8 cellular contexts compared by ENCODE assay signal in genomic region chr2:128322651-128323491, GRCh38. TPM values are rescaled to one million over a fixed set of nuclear protein-coding genes. Genes with fewer than 3 reads are reported as not detected.
DNase-seq lines count a peak whose midpoint lies in the region; ATAC-seq and TF ChIP-seq lines count a peak whose summit lies in the region.

No MANE protein-coding gene starts in this region.

- peak overlapping the region; percentile 85 to 94 for H3K27ac ChIP-seq in breast epithelium

- no peaks in the 10 kb centered on the region for H3K27me3 ChIP-seq in breast epithelium

- peaks cover 6% of the 10 kb centered on the region for H3K4me1 Mint-ChIP-seq in activated CD4-positive, alpha-beta T cell treated with anti-CD3 and anti-CD28 coated beads for 36 hours
- peaks cover 17% of the 10 kb centered on the region for H3K4me1 Mint-ChIP-seq in type B pancreatic cell (ENCODE audit: unreplicated experiment)

- DNase-seq in activated CD4-positive, alpha-beta T cell treated with anti-CD3 and anti-CD28 coated beads for 36 hours = peak; percentile 8
- no peak for DNase-seq in activated CD4-positive, alpha-beta T cell treated with anti-CD3 and anti-CD28 coated beads for 48 hours
- DNase-seq in breast epithelium (ENCODE audit: low spot score in 2 of 2) (peak; percentile 35 to 51), lower leg skin (ENCODE audit: low spot score in 2 of 2) (peak in 1 of 2 donors; percentile 90), type B pancreatic cell (ENCODE audit: extremely low spot score, unreplicated experiment) (peak; percentile 68), hepatic stellate cell (ENCODE audit: low spot score) (no peak), cortex of kidney (lab: John Stamatoyannopoulos, UW) (no peak), NCI-H82 treated with DMSO at 0.1 percent for 48 hours (lab: John Stamatoyannopoulos, UW; ENCODE audit: unreplicated experiment) (no peak)

- no peaks in the 10 kb centered on the region for H3K36me3 Mint-ChIP-seq in activated CD4-positive, alpha-beta T cell treated with anti-CD3 and anti-CD28 coated beads for 36 hours (ENCODE audit: low read depth)
- no peaks in the 10 kb centered on the region for H3K36me3 Mint-ChIP-seq in type B pancreatic cell

- H3K36me3 ChIP-seq in breast epithelium = no peaks in the 10 kb centered on the region

- H3K4me3 ChIP-seq in breast epithelium = peak overlapping the region; percentile 46 to 89 (median 70)
- peak overlapping the region; percentile 40 for H3K4me3 ChIP-seq in lower leg skin (ENCODE audit: low read depth, poor library complexity, severe bottlenecking)

- no peak for TF ChIP-seq CTCF in breast epithelium (IDR thresholded peaks at IDR 0.05)
- no peak for TF ChIP-seq CTCF in lower leg skin (IDR thresholded peaks at IDR 0.05)
- no peak for TF ChIP-seq CTCF in type B pancreatic cell (conservative IDR thresholded peaks at IDR 0.05)

- peaks cover 4% of the 10 kb centered on the region in 2 donors for H3K4me1 ChIP-seq in breast epithelium

- POLR2A ChIA-PET in activated CD4-positive, alpha-beta T cell treated with anti-CD3 and anti-CD28 coated beads for 36 hours (lab: Charles Lee) = no interaction called here

- H3K27ac Mint-ChIP-seq in activated CD4-positive, alpha-beta T cell treated with anti-CD3 and anti-CD28 coated beads for 36 hours = no peak overlapping the region
- H3K27ac Mint-ChIP-seq in type B pancreatic cell = peak overlapping the region; percentile 34

- no peak for ATAC-seq in activated CD4-positive, alpha-beta T cell treated with anti-CD3 and anti-CD28 coated beads for 36 hours

- CTCF ChIA-PET in activated CD4-positive, alpha-beta T cell treated with anti-CD3 and anti-CD28 coated beads for 36 hours (lab: Charles Lee) = interaction anchor here (1.0 kb wide), 1 partner anchor 9 kb away, joined by 3 read pairs; no protein-coding TSS in a partner anchor

- H3K9me3 Mint-ChIP-seq in activated CD4-positive, alpha-beta T cell treated with anti-CD3 and anti-CD28 coated beads for 36 hours (ENCODE audit: low read depth) = no peaks in the 10 kb centered on the region
- H3K9me3 Mint-ChIP-seq in type B pancreatic cell = no peaks in the 10 kb centered on the region

- WGBS in lower leg skin, 2 donors = 35 to 59% methylated on average over 16 to 18 of the region's 29 CpGs

- TF ChIP-seq POLR2A in breast epithelium (IDR thresholded peaks at IDR 0.05) (no peak), lower leg skin (IDR thresholded peaks at IDR 0.05) (no peak)

- H3K4me3 Mint-ChIP-seq in activated CD4-positive, alpha-beta T cell treated with anti-CD3 and anti-CD28 coated beads for 36 hours = peak overlapping the region; percentile 16
- H3K4me3 Mint-ChIP-seq in type B pancreatic cell = peak overlapping the region; percentile 81

- no peaks in the 10 kb centered on the region for H3K9me3 ChIP-seq in breast epithelium

- no peaks in the 10 kb centered on the region for H3K27me3 Mint-ChIP-seq in activated CD4-positive, alpha-beta T cell treated with anti-CD3 and anti-CD28 coated beads for 36 hours
- peaks cover 4% of the 10 kb centered on the region for H3K27me3 Mint-ChIP-seq in type B pancreatic cell

- intact Hi-C loops in activated CD4-positive, alpha-beta T cell treated with anti-CD3 and anti-CD28 coated beads for 36 hours (cut with DNase I, micrococcal nuclease) = loop anchor here (5.0 to 10.0 kb wide), 8 partner anchors 209 to 1554 kb away; partner anchors contain the start of gene IWS1 (in 1 of the 2)
- intact Hi-C loops in breast epithelium (cut with DNase I; ENCODE audit: low total_unique reads) (no loop called here), lower leg skin (cut with DNase I; ENCODE audit: low total_unique reads) (no loop called here)

RNA-seq across cellular contexts. Expression of gene HS6ST1, which starts 4.2 kb away (rescaled TPM):
- total RNA-seq in activated CD4-positive, alpha-beta T cell treated with anti-CD3 and anti-CD28 coated beads for 36 hours = 10 to 100 TPM; 12.8 to 13.8 TPM
- total RNA-seq in breast epithelium (10 to 100 TPM; 15.7 to 38.6 (median 29.8) TPM), lower leg skin (10 to 100 TPM; 50.2 to 88.9 (median 69.3) TPM), type B pancreatic cell (ENCODE audit: low replicate concordance) (64.9 and 75.2 TPM in 2 replicates)

Comparison
In these comparisons a context has a peak if more than half of its experiments do, and no peak if none do; other contexts are left out.
1. DNase-seq: peak in activated CD4-positive, alpha-beta T cell treated with anti-CD3 and anti-CD28 coated beads for 36 hours (single experiment), breast epithelium (2 of 2) and type B pancreatic cell (single experiment); none in activated CD4-positive, alpha-beta T cell treated with anti-CD3 and anti-CD28 coated beads for 48 hours (single experiment), hepatic stellate cell (single experiment), cortex of kidney (single experiment) and NCI-H82 treated with DMSO at 0.1 percent for 48 hours (single experiment).
2. intact Hi-C loops: an anchor here in activated CD4-positive, alpha-beta T cell treated with anti-CD3 and anti-CD28 coated beads for 36 hours (5.0 to 10.0 kb wide); none called in breast epithelium and lower leg skin.